In the genomic region with DNA sequence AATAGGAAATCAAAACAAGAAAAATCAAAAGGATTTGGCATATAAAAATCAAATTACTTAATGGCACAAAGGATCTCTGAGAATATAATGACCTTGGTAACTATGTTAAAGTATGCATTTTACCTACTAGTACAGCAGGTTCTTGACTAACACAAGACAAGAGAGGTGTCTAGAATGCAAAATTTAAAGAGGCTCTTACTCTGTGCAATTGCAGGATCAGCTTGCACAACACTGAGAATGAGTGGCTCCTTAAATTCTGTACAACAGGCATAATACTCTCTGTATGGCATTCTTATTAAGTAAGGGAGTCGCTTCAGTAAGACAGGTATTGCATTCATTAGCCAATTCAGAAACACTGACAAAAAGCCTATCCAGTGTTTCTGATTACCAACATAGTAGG, we compare ENCODE assay signal across 27 cellular contexts.
"Had no signal": no experiment of that assay in that cellular context is flagged by ENCODE, and none has a peak within 500 bp of the region (broad histone marks: within the 10 kb centered on the region; RNA-seq: fewer than 3 reads in every experiment).

No MANE protein-coding gene starts in this region.

- ATAC-seq: naive thymus-derived CD8-positive, alpha-beta T cell; natural killer cell treated with Interleukin-12 subunit alpha and Interleukin-12 subunit beta and Interleukin-15 and Interleukin-18, amount 100 ng/mL, for 72 hours; pancreas; psoas muscle; right cardiac atrium; right lobe of liver; stimulated activated memory B cell treated with anti-CD40 and anti-IgM and Interleukin-4, amounts not matched to agents 10 μg/mL and 1 μg/mL and 100 μg/mL, for 72 hours; stimulated activated naive CD8-positive, alpha-beta T cell treated with anti-CD3 and anti-CD28 coated beads, Interleukin-15, amount 100 ng/mL, for 72 hours; stimulated activated naive CD8-positive, alpha-beta T cell treated with anti-CD3 and anti-CD28 coated beads, Interleukin-15, Interleukin-2, amounts not matched to agents 100 U/mL and 50 U/mL, for 24 hours had no signal

- H3K27ac ChIP-seq: neutrophil, pancreas, psoas muscle, right lobe of liver, skin epidermis, spleen, suprapubic skin, testis, tibial artery, transverse colon, vagina had no signal

- H3K4me1 ChIP-seq: pancreas, psoas muscle, right lobe of liver, spleen, suprapubic skin, testis, tibial artery, transverse colon, vagina had no signal

- FAIRE-seq: pancreas had no signal

- H3K4me3 ChIP-seq: pancreas, psoas muscle, right lobe of liver, skin epidermis, smooth muscle cell, spleen, suprapubic skin, testis, tibial artery, transverse colon, vagina had no signal

- H3K4me2 ChIP-seq: smooth muscle cell had no signal

- H3K9me3 ChIP-seq: neutrophil, pancreas, psoas muscle, right lobe of liver, spleen, suprapubic skin, testis, tibial artery, transverse colon, vagina had no signal

- H3K27me3 ChIP-seq: neutrophil, pancreas, right lobe of liver, spleen, suprapubic skin, testis, tibial artery, transverse colon, vagina had no signal

- DNase-seq: naive thymus-derived CD8-positive, alpha-beta T cell; nephron progenitor cell; nucleus accumbens; pancreas; psoas muscle; right lobe of liver; spleen; stimulated activated CD4-positive, alpha-beta T cell treated with anti-CD3 and anti-CD28 coated beads, Interleukin-12 subunit alpha, Interleukin-12 subunit beta, amount 100 ng/mL, for 4 hours; stimulated activated CD4-positive, alpha-beta T cell treated with anti-CD3 and anti-CD28 coated beads, Interleukin-1b, Interleukin-23, amount 100 ng/mL, for 48 hours; stimulated activated CD4-positive, alpha-beta T cell treated with anti-CD3 and anti-CD28 coated beads, Interleukin-4, amount 100 ng/mL, for 1 hour; stimulated activated CD4-positive, alpha-beta T cell treated with anti-CD3 and anti-CD28 coated beads, Interleukin-4, amount 100 ng/mL, for 4 hours; stimulated activated CD8-positive, alpha-beta memory T cell treated with anti-CD3 and anti-CD28 coated beads, Interleukin-4, amount 100 ng/mL, for 48 hours; stimulated activated naive CD4-positive, alpha-beta T cell; stimulated activated naive CD8-positive, alpha-beta T cell treated with anti-CD3 and anti-CD28 coated beads, Interleukin-15, amount 100 ng/mL, for 72 hours; stimulated activated naive CD8-positive, alpha-beta T cell treated with anti-CD3 and anti-CD28 coated beads, Interleukin-15, Interleukin-2, amounts not matched to agents 100 U/mL and 50 U/mL, for 24 hours; substantia nigra; testis; tibial artery; transverse colon had no signal
